Comparison of ENCODE assay signal across 10 cellular contexts in genomic region chr7:130988443-130988842, GRCh38.
DNase-seq lines count a peak whose midpoint lies in the region; ATAC-seq and TF ChIP-seq lines count a peak whose summit lies in the region.
"Had no signal": no experiment of that assay in that cellular context is flagged by ENCODE, and none has a peak within 500 bp of the region (broad histone marks: within the 10 kb centered on the region; RNA-seq: fewer than 3 reads in every experiment).

No MANE protein-coding gene starts in this region.

- H3K9ac ChIP-seq in Karpas-422 (ENCODE audit: low read length), result no peak overlapping the region

- peak; percentile 32 for ATAC-seq in CD4-positive, alpha-beta T cell (ENCODE audit: poor library complexity)
- peak; percentile 52 to 55 for ATAC-seq in naive thymus-derived CD8-positive, alpha-beta T cell
- ATAC-seq in omental fat pad (ENCODE audit: low FRiP score), result no peak

- peaks cover 22% of the 10 kb centered on the region for H3K4me1 Mint-ChIP-seq in CD4-positive, alpha-beta T cell (ENCODE audit: low read depth)
- H3K4me1 Mint-ChIP-seq in IgD-negative memory B cell, result peaks cover 39 to 55% (median 45%) of the 10 kb centered on the region in 3 donors
- H3K4me1 Mint-ChIP-seq in naive thymus-derived CD8-positive, alpha-beta T cell, result peaks cover 46 to 90% (median 78%) of the 10 kb centered on the region in 4 donors

- H3K36me3 ChIP-seq in brain microvascular endothelial cell (replicated peaks), result peaks cover under 1% of the 10 kb centered on the region
- H3K36me3 ChIP-seq in Karpas-422 (ENCODE audit: insufficient read depth, low read length), result 0 out of 2 replicates have a peak, but pooled peaks cover 3% of the 10 kb centered on the region

- no peak overlapping the region for H3K4me3 ChIP-seq in brain microvascular endothelial cell (ENCODE audit: low read depth, low read length)
- no peak overlapping the region for H3K4me3 ChIP-seq in Karpas-422 (ENCODE audit: low read length)
- H3K4me3 ChIP-seq: heart right ventricle had no signal

- H3K27me3 Mint-ChIP-seq in CD4-positive, alpha-beta T cell, result no peaks in the 10 kb centered on the region
- no peaks in the 10 kb centered on the region for H3K27me3 Mint-ChIP-seq in IgD-negative memory B cell
- H3K27me3 Mint-ChIP-seq in naive thymus-derived CD8-positive, alpha-beta T cell, result no peaks in the 10 kb centered on the region

- in situ Hi-C loops in brain microvascular endothelial cell (cut with HindIII; ENCODE audit: low pct_ligation_motif_present, low sequenced_read_pairs), result no loop called here

- H3K36me3 Mint-ChIP-seq in CD4-positive, alpha-beta T cell (ENCODE audit: low read depth), result peaks cover 72% of the 10 kb centered on the region
- peaks cover 5% of the 10 kb centered on the region for H3K36me3 Mint-ChIP-seq in IgD-negative memory B cell
- peaks cover 0 to 42% (median 2%) of the 10 kb centered on the region in 3 donors for H3K36me3 Mint-ChIP-seq in naive thymus-derived CD8-positive, alpha-beta T cell

- H3K4me2 ChIP-seq in Karpas-422 (ENCODE audit: low read depth, low read length, poor library complexity, severe bottlenecking), result no peak overlapping the region

- POLR2A ChIA-PET in CD4-positive, alpha-beta T cell (lab: Charles Lee), result interaction anchor here (0.8 to 1.7 kb wide), 5 partner anchors 8 to 76 kb away, joined by 3 to 4 read pairs (median 4); no protein-coding TSS in a partner anchor
- POLR2A ChIA-PET in naive thymus-derived CD8-positive, alpha-beta T cell (lab: Charles Lee), result no interaction called here

- CTCF ChIA-PET in CD4-positive, alpha-beta T cell (lab: Charles Lee), result interaction anchor here (0.7 to 1.4 kb wide), 2 partner anchors 23 to 52 kb away, joined by 3 to 8 read pairs; no protein-coding TSS in a partner anchor

- H3K9me2 ChIP-seq in Karpas-422 (replicated peaks; ENCODE audit: insufficient read depth, low read length), result no peaks in the 10 kb centered on the region

- H3K27ac Mint-ChIP-seq in CD4-positive, alpha-beta T cell, result peak overlapping the region; percentile 87
- H3K27ac Mint-ChIP-seq in IgD-negative memory B cell, result peak overlapping the region; percentile 14 to 91 (median 34)
- H3K27ac Mint-ChIP-seq in naive thymus-derived CD8-positive, alpha-beta T cell, result peak overlapping the region in 8 of 10 donors; percentile 84 to 96 (median 90)

- H3K9me3 ChIP-seq in CD4-positive, alpha-beta T cell (ENCODE audit: control insufficient read depth, low read length), result no peaks in the 10 kb centered on the region
- no peaks in the 10 kb centered on the region for H3K9me3 ChIP-seq in Karpas-422 (ENCODE audit: low read length)
- H3K9me3 ChIP-seq: heart right ventricle had no signal

- H3K4me1 ChIP-seq in Karpas-422 (ENCODE audit: low read length), result peaks cover 22% of the 10 kb centered on the region

- H3K4me3 Mint-ChIP-seq in CD4-positive, alpha-beta T cell, result peak overlapping the region; percentile 62
- H3K4me3 Mint-ChIP-seq in IgD-negative memory B cell, result no peak overlapping the region
- H3K4me3 Mint-ChIP-seq in naive thymus-derived CD8-positive, alpha-beta T cell, result peak overlapping the region in 8 of 10 donors; percentile 7 to 64 (median 30)

- H3K79me2 ChIP-seq in Karpas-422 (ENCODE audit: low read length), result peaks cover 92% of the 10 kb centered on the region

- DNase-seq in CD4-positive, alpha-beta T cell, result peak in 1 of 10 experiments; percentile 39
- DNase-seq in brain microvascular endothelial cell, result peak; percentile 38
- peak in 5 of 10 donors; percentile 35 to 67 (median 56) for DNase-seq in naive thymus-derived CD8-positive, alpha-beta T cell
- no peak for DNase-seq in Karpas-422
- no peak for DNase-seq in omental fat pad (ENCODE audit: low spot score)
- no peak for DNase-seq in RKO (ENCODE audit: low spot score)
- DNase-seq in SKM-1 treated with dmso at 0.1 percent for 144 hours (lab: John Stamatoyannopoulos, UW; ENCODE audit: unreplicated experiment), result no peak
- DNase-seq: heart right ventricle, NCI-H2029 had no signal

- H3K27ac ChIP-seq in CD4-positive, alpha-beta T cell (ENCODE audit: low read depth, low read length), result peak overlapping the region; percentile 62
- H3K27ac ChIP-seq in brain microvascular endothelial cell (no peak overlapping the region), Karpas-422 (ENCODE audit: low read length) (no peak overlapping the region)

- H3K27me3 ChIP-seq in CD4-positive, alpha-beta T cell (ENCODE audit: control insufficient read depth, insufficient read depth, low read length), result no peaks in the 10 kb centered on the region
- H3K27me3 ChIP-seq in brain microvascular endothelial cell (replicated peaks) (no peaks in the 10 kb centered on the region), Karpas-422 (ENCODE audit: low read length) (no peaks in the 10 kb centered on the region)
- H3K27me3 ChIP-seq: heart right ventricle had no signal

- H2AFZ ChIP-seq in Karpas-422 (ENCODE audit: low read length), result no peak overlapping the region

- intact Hi-C loops in CD4-positive, alpha-beta T cell (cut with DNase I, micrococcal nuclease), result loop anchor here in 1 of 2 experiments (10.0 kb wide), 1 partner anchor 46 kb away; no protein-coding TSS in a partner anchor

- H4K20me1 ChIP-seq in Karpas-422 (ENCODE audit: insufficient read depth, low read depth, low read length), result no peaks in the 10 kb centered on the region

- H3K9me3 Mint-ChIP-seq in CD4-positive, alpha-beta T cell, result no peaks in the 10 kb centered on the region
- H3K9me3 Mint-ChIP-seq in IgD-negative memory B cell, result no peaks in the 10 kb centered on the region
- no peaks in the 10 kb centered on the region for H3K9me3 Mint-ChIP-seq in naive thymus-derived CD8-positive, alpha-beta T cell

- no peak for TF ChIP-seq CTCF in CD4-positive, alpha-beta T cell (IDR thresholded peaks at IDR 0.05)
- no peak for TF ChIP-seq CTCF in brain microvascular endothelial cell (IDR thresholded peaks at IDR 0.05; ENCODE audit: low read depth, low read length, missing control alignments)
- TF ChIP-seq CTCF in omental fat pad (IDR thresholded peaks at IDR 0.05), result no peak

Comparison
In these comparisons a context has a peak if more than half of its experiments do, and no peak if none do; other contexts are left out.
1. H3K27ac Mint-ChIP-seq: peak in every context shown above with its lines; median percentile 90 in naive thymus-derived CD8-positive, alpha-beta T cell; 87 in CD4-positive, alpha-beta T cell; 34 in IgD-negative memory B cell.
2. H3K4me3 Mint-ChIP-seq: peak in CD4-positive, alpha-beta T cell (single experiment) and naive thymus-derived CD8-positive, alpha-beta T cell (8 of 10); none in IgD-negative memory B cell (0 of 4).